Comparison of ENCODE assay signal across 10 cellular contexts in genomic region chr1:173473599-173474011, GRCh38. TPM values are rescaled to one million over a fixed set of nuclear protein-coding genes. Genes with fewer than 3 reads are reported as not detected.
DNase-seq lines count a peak whose midpoint lies in the region; ATAC-seq and TF ChIP-seq lines count a peak whose summit lies in the region.
"Had no signal": no experiment of that assay in that cellular context is flagged by ENCODE, and none has a peak within 500 bp of the region (broad histone marks: within the 10 kb centered on the region; RNA-seq: fewer than 3 reads in every experiment).

No MANE protein-coding gene starts in this region.

- H3K27me3 ChIP-seq in IMR-90 (ENCODE audit: control insufficient read depth, insufficient read depth, low read length) (no peaks in the 10 kb centered on the region), colonic mucosa (no peaks in the 10 kb centered on the region)

- no CpG with 5 or more reads among the region's 2 CpGs for WGBS in IMR-90 (ENCODE audit: extremely low coverage in 2 of 2, insufficient read length in 1 of 2), 2 experiments
- WGBS in mesodermal cell (ENCODE audit: insufficient coverage in 2 of 2), 2 experiments, result 57 to 61% methylated on average over 2 of the region's 2 CpGs

- in situ Hi-C loops in ACHN (cut with HindIII; ENCODE audit: low pct_ligation_motif_present, low pct_unique_long_range_greater_than_20kb, low sequenced_read_pairs), result no loop called here
- in situ Hi-C loops in IMR-90 (cut with MboI; ENCODE audit: low sequenced_read_pairs), result no loop called here

- POLR2A ChIA-PET in IMR-90 (lab: Charles Lee; ENCODE audit: unreplicated experiment), result no interaction called here

- H4K5ac ChIP-seq in IMR-90 (ENCODE audit: low read depth, low read length), result peak overlapping the region; percentile 62; the same call in 1 of the 2 replicates

- H2BK120ac ChIP-seq in IMR-90 (ENCODE audit: low read depth, low read length), result peak overlapping the region; percentile 73

- H2AK9ac ChIP-seq in IMR-90 (replicated peaks; ENCODE audit: low read depth, low read length, poor library complexity), result no peak overlapping the region

- H3K27ac ChIP-seq in IMR-90 (ENCODE audit: insufficient read depth, low read length), result peak overlapping the region; percentile 35
- peak overlapping the region; percentile 95 for H3K27ac ChIP-seq in colonic mucosa
- peak overlapping the region; percentile 93 for H3K27ac ChIP-seq in mesodermal cell (ENCODE audit: low read depth, low read length, severe bottlenecking)

- H2AK5ac ChIP-seq in IMR-90 (ENCODE audit: low read depth, low read length), result no peak overlapping the region; the same call in 1 of the 2 replicates

- H2BK15ac ChIP-seq in IMR-90 (ENCODE audit: low read depth, low read length), result peak overlapping the region; percentile 5; the same call in 1 of the 3 replicates

- no peak overlapping the region for H3K27ac Mint-ChIP-seq in activated T-helper 1 cell treated with anti-CD3 and anti-CD28 coated beads, Interleukin-12 subunit alpha, Interleukin-12 subunit beta, Interleukin-2, Interleukin-4 antibody, amounts not matched to agents 30 ng/mL and 10 ng/mL and 1 ng/mL, durations not matched to agents 14 hours and 24 hours and 36 hours

- H3K18ac ChIP-seq in IMR-90 (ENCODE audit: low read depth, low read length), result peak overlapping the region; percentile 83; the same call in 1 of the 2 replicates

- ATAC-seq in IMR-90 (ENCODE audit: low read depth) (peak; percentile 6; the same call in 1 of the 2 replicates), HG02642 (IDR thresholded peaks at IDR 0.05; ENCODE audit: poor library complexity, unreplicated experiment) (no peak), GM21619 (IDR thresholded peaks at IDR 0.05; ENCODE audit: unreplicated experiment) (no peak)

- TF ChIP-seq RAD21 in IMR-90 (IDR thresholded peaks at IDR 0.05; ENCODE audit: low read length), result no peak

- H3K56ac ChIP-seq in IMR-90 (ENCODE audit: extremely low read depth, insufficient read depth, low read length), result peak overlapping the region; percentile 35

- peak overlapping the region; percentile 32; the same call in 1 of the 2 replicates for H3K9ac ChIP-seq in IMR-90 (ENCODE audit: low read depth, low read length)
- H3K9ac ChIP-seq in colonic mucosa (ENCODE audit: low read depth in 2 of 2, low read length in 2 of 2), result peak overlapping the region in 1 of 2 donors; percentile 31

- BruUV-seq in IMR-90 (replicated peaks; lab: Mats Ljungman, UMichigan), result no TSS peak

- H3K36me3 Mint-ChIP-seq in activated T-helper 1 cell treated with anti-CD3 and anti-CD28 coated beads, Interleukin-12 subunit alpha, Interleukin-12 subunit beta, Interleukin-2, Interleukin-4 antibody, amounts not matched to agents 30 ng/mL and 10 ng/mL and 1 ng/mL, durations not matched to agents 14 hours and 24 hours and 36 hours (ENCODE audit: low read depth), result peaks cover 44% of the 10 kb centered on the region

- no peaks in the 10 kb centered on the region for H3K27me3 Mint-ChIP-seq in activated T-helper 1 cell treated with anti-CD3 and anti-CD28 coated beads, Interleukin-12 subunit alpha, Interleukin-12 subunit beta, Interleukin-2, Interleukin-4 antibody, amounts not matched to agents 30 ng/mL and 10 ng/mL and 1 ng/mL, durations not matched to agents 14 hours and 24 hours and 36 hours (ENCODE audit: insufficient read depth)

- CTCF ChIA-PET in IMR-90 (lab: Yijun Ruan, JAX), result no interaction called here

- H3K36me3 ChIP-seq in IMR-90 (ENCODE audit: control insufficient read depth, insufficient read depth, low read length) (no peaks in the 10 kb centered on the region), colonic mucosa (no peaks in the 10 kb centered on the region), mesodermal cell (ENCODE audit: control insufficient read depth, insufficient read depth, low read length) (peaks cover 39% of the 10 kb centered on the region)

- peak overlapping the region; percentile 91 for H2BK5ac ChIP-seq in IMR-90 (ENCODE audit: low read depth, low read length, poor library complexity, severe bottlenecking)

- 0 out of 2 replicates have a peak overlapping the region, but pooled peaks have one; percentile 51 for H3K14ac ChIP-seq in IMR-90 (replicated peaks; ENCODE audit: low read depth, low read length)

- peaks cover 43% of the 10 kb centered on the region for H3K4me1 Mint-ChIP-seq in activated T-helper 1 cell treated with anti-CD3 and anti-CD28 coated beads, Interleukin-12 subunit alpha, Interleukin-12 subunit beta, Interleukin-2, Interleukin-4 antibody, amounts not matched to agents 30 ng/mL and 10 ng/mL and 1 ng/mL, durations not matched to agents 14 hours and 24 hours and 36 hours (ENCODE audit: low read depth)

- peak overlapping the region in 1 of 2 experiments; percentile 74; a peak in 2 of 4 replicates for H4K8ac ChIP-seq in IMR-90 (ENCODE audit: low read depth in 2 of 2, low read length in 2 of 2)

- intact Hi-C loops in IMR-90 (cut with micrococcal nuclease), result loop anchor here (1.0 kb wide), 1 partner anchor 19 kb away; no protein-coding TSS in a partner anchor
- intact Hi-C loops in colonic mucosa (cut with DNase I), result loop anchor here (5.0 kb wide), 1 partner anchor 41 kb away; no protein-coding TSS in a partner anchor
- intact Hi-C loops in activated T-helper 1 cell treated with anti-CD3 and anti-CD28 coated beads, Interleukin-12 subunit alpha, Interleukin-12 subunit beta, Interleukin-2, Interleukin-4 antibody, amounts not matched to agents 30 ng/mL and 10 ng/mL and 1 ng/mL, durations not matched to agents 14 hours and 24 hours and 36 hours (cut with micrococcal nuclease), result loop anchor here (10.0 kb wide), 2 partner anchors 1491 to 1689 kb away; partner anchors contain the start of gene METTL13

- no peak for TF ChIP-seq POLR2A in IMR-90 (IDR thresholded peaks at IDR 0.05; ENCODE audit: low read depth, low read length)

- no peak overlapping the region for H3K4me3 Mint-ChIP-seq in activated T-helper 1 cell treated with anti-CD3 and anti-CD28 coated beads, Interleukin-12 subunit alpha, Interleukin-12 subunit beta, Interleukin-2, Interleukin-4 antibody, amounts not matched to agents 30 ng/mL and 10 ng/mL and 1 ng/mL, durations not matched to agents 14 hours and 24 hours and 36 hours

- peaks cover 6% of the 10 kb centered on the region; the same call in 1 of the 2 replicates for H4K20me1 ChIP-seq in IMR-90 (ENCODE audit: insufficient read depth, low read length)

- peak overlapping the region; percentile 81; the same call in 1 of the 2 replicates for H2BK20ac ChIP-seq in IMR-90 (ENCODE audit: low read depth, low read length)

- H3K4me2 ChIP-seq in IMR-90 (ENCODE audit: low read depth, low read length), result peak overlapping the region; percentile 88

- peaks cover 31% of the 10 kb centered on the region for H3K9me3 Mint-ChIP-seq in activated T-helper 1 cell treated with anti-CD3 and anti-CD28 coated beads, Interleukin-12 subunit alpha, Interleukin-12 subunit beta, Interleukin-2, Interleukin-4 antibody, amounts not matched to agents 30 ng/mL and 10 ng/mL and 1 ng/mL, durations not matched to agents 14 hours and 24 hours and 36 hours

- H3K9me1 ChIP-seq in IMR-90 (ENCODE audit: insufficient read depth, low read length), result peaks cover 4% of the 10 kb centered on the region; the same call in 1 of the 2 replicates

- peaks cover 8 to 56% of the 10 kb centered on the region in 2 experiments for H3K79me1 ChIP-seq in IMR-90 (ENCODE audit: low read depth in 1 of 2, low read length in 2 of 2)

- H3K23ac ChIP-seq in IMR-90 (ENCODE audit: low read depth, low read length), result peak overlapping the region; percentile 65; the same call in 1 of the 2 replicates

- no peak overlapping the region for H2AFZ ChIP-seq in IMR-90 (replicated peaks; ENCODE audit: low read length, poor library complexity)

- peaks cover 5% of the 10 kb centered on the region; the same call in 1 of the 2 replicates for H3K9me3 ChIP-seq in IMR-90 (ENCODE audit: control insufficient read depth, insufficient read depth, low read length)
- no peaks in the 10 kb centered on the region for H3K9me3 ChIP-seq in colonic mucosa
- H3K9me3 ChIP-seq in mesodermal cell (ENCODE audit: control insufficient read depth, low read length), result peaks cover 34% of the 10 kb centered on the region

- H3K4me1 ChIP-seq in IMR-90 (ENCODE audit: control insufficient read depth, insufficient read depth, low read length) (peaks cover 16% of the 10 kb centered on the region), colonic mucosa (peaks cover 4% of the 10 kb centered on the region), mesodermal cell (ENCODE audit: control insufficient read depth, insufficient read depth, low read length, poor library complexity, severe bottlenecking) (peaks cover 15% of the 10 kb centered on the region)

- dilution Hi-C loops in IMR-90 (cut with HindIII; ENCODE audit: low sequenced_read_pairs, unreplicated experiment), result no loop called here

- H4K91ac ChIP-seq in IMR-90 (ENCODE audit: insufficient read depth, low read depth, low read length), result peak overlapping the region; percentile 42

- H3K4me3 ChIP-seq in IMR-90 (ENCODE audit: insufficient read depth, low read depth, low read length), result no peak overlapping the region; the same call in 1 of the 2 replicates
- no peak overlapping the region for H3K4me3 ChIP-seq in colonic mucosa
- no peak overlapping the region for H3K4me3 ChIP-seq in mesodermal cell (ENCODE audit: extremely low read depth, insufficient read depth, low read length, poor library complexity, severe bottlenecking)

- H3K4ac ChIP-seq in IMR-90 (ENCODE audit: low read depth, low read length), result peak overlapping the region; percentile 53

- no peak for TF ChIP-seq CTCF in IMR-90 (conservative IDR thresholded peaks at IDR 0.05; ENCODE audit: low read depth, low read length)
- no peak for TF ChIP-seq CTCF in colonic mucosa (IDR thresholded peaks at IDR 0.05)

- DNase-seq in ACHN, result peak; percentile 18
- DNase-seq in IMR-90, result peak; percentile 75
- DNase-seq in colonic mucosa, result no peak
- DNase-seq in activated T-helper 1 cell treated with anti-CD3 and anti-CD28 coated beads, Interleukin-12 subunit alpha, Interleukin-12 subunit beta, Interleukin-2, Interleukin-4 antibody, amounts not matched to agents 30 ng/mL and 10 ng/mL and 1 ng/mL, durations not matched to agents 14 hours and 24 hours and 36 hours (ENCODE audit: low spot score), result no peak
- no peak for DNase-seq in HUDEP-2 (lab: John Stamatoyannopoulos, UW; ENCODE audit: unreplicated experiment in 76 of 76)
- DNase-seq: NCI-H1105 treated with DMSO at 0.1 percent for 48 hours, RPMI8226 had no signal

TF ChIP-seq in IMR-90, 13 proteins besides CTCF, POLR2A, EP300 and RAD21:
- TF ChIP-seq BHLHE40 (IDR thresholded peaks at IDR 0.05; ENCODE audit: low read depth, low read length), result no peak
- TF ChIP-seq FOS (IDR thresholded peaks at IDR 0.05; ENCODE audit: low read depth, low read length), result 0 out of 2 replicates have a peak, but pooled peaks have one; percentile 46

RNA-seq across cellular contexts. Expression of gene PRDX6, which starts 3.5 kb away (rescaled TPM):
- total RNA-seq in IMR-90 (2012; rRNA removed) (293 and 373 TPM in 2 replicates), colonic mucosa (100 to 1,000 TPM; 308 to 637 TPM)
- polyA plus RNA-seq in IMR-90 (2012; rRNA removed), result 348 and 426 TPM in 2 replicates
- polyA plus RNA-seq in IMR-90 (2012; cell fraction: cytosol; rRNA removed), result 183 and 353 TPM in 2 replicates
- polyA plus RNA-seq in IMR-90 (2012; cell fraction: nucleus; rRNA removed; ENCODE audit: low replicate concordance), result 78.5 and 401 TPM in 2 replicates
- 802 TPM for polyA plus RNA-seq in mesodermal cell (2013, experiment 1 of 2)
- polyA plus RNA-seq in mesodermal cell (2013, experiment 2 of 2), result 748 TPM
- 119 and 124 TPM in 2 replicates for total RNA-seq in activated T-helper 1 cell treated with anti-CD3 and anti-CD28 coated beads, Interleukin-12 subunit alpha, Interleukin-12 subunit beta, Interleukin-2, Interleukin-4 antibody, amounts not matched to agents 30 ng/mL and 10 ng/mL and 1 ng/mL, durations not matched to agents 14 hours and 24 hours and 36 hours

Comparison
In these comparisons a context has a peak if more than half of its experiments do, and no peak if none do; other contexts are left out.
1. DNase-seq: peak in ACHN (single experiment) and IMR-90 (single experiment); none in colonic mucosa (single experiment), activated T-helper 1 cell treated with anti-CD3 and anti-CD28 coated beads, Interleukin-12 subunit alpha, Interleukin-12 subunit beta, Interleukin-2, Interleukin-4 antibody, amounts not matched to agents 30 ng/mL and 10 ng/mL and 1 ng/mL, durations not matched to agents 14 hours and 24 hours and 36 hours (single experiment) and HUDEP-2 (0 of 76).
2. H3K27ac ChIP-seq: peak in every context shown above with its lines; median percentile 95 in colonic mucosa; 93 in mesodermal cell; 35 in IMR-90.